ENCODE assay signal across 27 cellular contexts in the genomic region with DNA sequence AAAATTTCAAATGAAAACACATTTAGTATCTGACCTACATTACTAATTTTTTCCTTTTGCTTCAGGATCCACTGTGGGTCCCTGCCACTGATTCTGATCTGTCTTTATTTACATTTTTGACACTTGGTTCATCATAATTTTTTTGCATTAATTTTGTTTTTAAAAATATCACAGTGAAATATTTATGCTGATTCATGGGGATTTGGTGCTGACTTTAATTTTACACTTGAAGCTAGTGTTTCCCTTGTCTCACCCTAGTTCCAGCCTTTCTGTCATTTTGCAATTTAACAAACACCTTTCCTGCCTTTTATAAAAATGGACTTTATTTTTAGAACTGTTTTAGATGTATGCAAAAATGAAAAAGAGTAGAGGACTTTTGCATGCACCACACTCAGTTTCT.
"Had no signal": no experiment of that assay in that cellular context is flagged by ENCODE, and none has a peak within 500 bp of the region (broad histone marks: within the 10 kb centered on the region; RNA-seq: fewer than 3 reads in every experiment).

No MANE protein-coding gene starts in this region.

- H3K4me1 ChIP-seq: colonic mucosa, esophagus muscularis mucosa, esophagus squamous epithelium, foreskin keratinocyte, gastrocnemius medialis, gastroesophageal sphincter, heart left ventricle, heart right ventricle had no signal

- FAIRE-seq: colon, endometrium, endothelial cell of umbilical vein, frontal cortex had no signal

- H3K4me3 ChIP-seq: colonic mucosa, coronary artery, dorsolateral prefrontal cortex, esophagus muscularis mucosa, esophagus squamous epithelium, gastrocnemius medialis, gastroesophageal sphincter, heart left ventricle, heart right ventricle had no signal

- DNase-seq: colonic mucosa; cortex of kidney; dermis blood vessel endothelial cell; dorsolateral prefrontal cortex; effector CD4-positive, alpha-beta T cell; effector CD8-positive, alpha-beta T cell; effector memory CD4-positive, alpha-beta T cell; effector memory CD8-positive, alpha-beta T cell; endodermal cell; erythroblast; esophagus squamous epithelium; foreskin fibroblast; foreskin keratinocyte; gastrocnemius medialis; glutamatergic neuron; head of caudate nucleus; heart left ventricle; heart right ventricle had no signal

- H3K27me3 ChIP-seq: colonic mucosa, dorsolateral prefrontal cortex, esophagus muscularis mucosa, esophagus squamous epithelium, foreskin keratinocyte, gastrocnemius medialis, gastroesophageal sphincter, heart left ventricle, heart right ventricle had no signal

- H3K9me3 ChIP-seq: colonic mucosa, gastrocnemius medialis had no signal

- ATAC-seq: effector memory CD8-positive, alpha-beta T cell; esophagus mucosa; foreskin keratinocyte; gastrocnemius medialis; gastroesophageal sphincter; heart left ventricle; heart right ventricle had no signal

- H3K36me3 ChIP-seq: colonic mucosa, esophagus muscularis mucosa, esophagus squamous epithelium, gastrocnemius medialis, gastroesophageal sphincter, heart left ventricle, heart right ventricle had no signal

- H3K27ac ChIP-seq: colonic mucosa, coronary artery, dorsolateral prefrontal cortex, epithelial cell of prostate, esophagus muscularis mucosa, esophagus squamous epithelium, foreskin keratinocyte, gastrocnemius medialis, gastroesophageal sphincter, heart left ventricle, heart right ventricle had no signal
